Comparison of ENCODE assay signal across 1 cellular context in genomic region chr12:52069410-52070242, GRCh38.
TF ChIP-seq lines count a peak whose summit lies in the region.

A gene with protein sequence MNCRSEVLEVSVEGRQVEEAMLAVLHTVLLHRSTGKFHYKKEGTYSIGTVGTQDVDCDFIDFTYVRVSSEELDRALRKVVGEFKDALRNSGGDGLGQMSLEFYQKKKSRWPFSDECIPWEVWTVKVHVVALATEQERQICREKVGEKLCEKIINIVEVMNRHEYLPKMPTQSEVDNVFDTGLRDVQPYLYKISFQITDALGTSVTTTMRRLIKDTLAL (plus strand): TSS chr12:52069978. CDS start chr12:52073651, 3,673 bp downstream.

TF ChIP-seq in WTC11, 78 proteins besides CTCF, POLR2A, EP300 and RAD21 (continued from another document):
- TF ChIP-seq, protein P1, sequence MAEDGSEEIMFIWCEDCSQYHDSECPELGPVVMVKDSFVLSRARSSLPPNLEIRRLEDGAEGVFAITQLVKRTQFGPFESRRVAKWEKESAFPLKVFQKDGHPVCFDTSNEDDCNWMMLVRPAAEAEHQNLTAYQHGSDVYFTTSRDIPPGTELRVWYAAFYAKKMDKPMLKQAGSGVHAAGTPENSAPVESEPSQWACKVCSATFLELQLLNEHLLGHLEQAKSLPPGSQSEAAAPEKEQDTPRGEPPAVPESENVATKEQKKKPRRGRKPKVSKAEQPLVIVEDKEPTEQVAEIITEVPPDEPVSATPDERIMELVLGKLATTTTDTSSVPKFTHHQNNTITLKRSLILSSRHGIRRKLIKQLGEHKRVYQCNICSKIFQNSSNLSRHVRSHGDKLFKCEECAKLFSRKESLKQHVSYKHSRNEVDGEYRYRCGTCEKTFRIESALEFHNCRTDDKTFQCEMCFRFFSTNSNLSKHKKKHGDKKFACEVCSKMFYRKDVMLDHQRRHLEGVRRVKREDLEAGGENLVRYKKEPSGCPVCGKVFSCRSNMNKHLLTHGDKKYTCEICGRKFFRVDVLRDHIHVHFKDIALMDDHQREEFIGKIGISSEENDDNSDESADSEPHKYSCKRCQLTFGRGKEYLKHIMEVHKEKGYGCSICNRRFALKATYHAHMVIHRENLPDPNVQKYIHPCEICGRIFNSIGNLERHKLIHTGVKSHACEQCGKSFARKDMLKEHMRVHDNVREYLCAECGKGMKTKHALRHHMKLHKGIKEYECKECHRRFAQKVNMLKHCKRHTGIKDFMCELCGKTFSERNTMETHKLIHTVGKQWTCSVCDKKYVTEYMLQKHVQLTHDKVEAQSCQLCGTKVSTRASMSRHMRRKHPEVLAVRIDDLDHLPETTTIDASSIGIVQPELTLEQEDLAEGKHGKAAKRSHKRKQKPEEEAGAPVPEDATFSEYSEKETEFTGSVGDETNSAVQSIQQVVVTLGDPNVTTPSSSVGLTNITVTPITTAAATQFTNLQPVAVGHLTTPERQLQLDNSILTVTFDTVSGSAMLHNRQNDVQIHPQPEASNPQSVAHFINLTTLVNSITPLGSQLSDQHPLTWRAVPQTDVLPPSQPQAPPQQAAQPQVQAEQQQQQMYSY (CRISPR knock-in tag; IDR thresholded peaks at IDR 0.05) = no peak
- TF ChIP-seq SMAD4 (CRISPR knock-in tag; IDR thresholded peaks at IDR 0.05) = no peak
- no peak for TF ChIP-seq MLX (CRISPR knock-in tag; IDR thresholded peaks at IDR 0.05)
- TF ChIP-seq, protein P2, sequence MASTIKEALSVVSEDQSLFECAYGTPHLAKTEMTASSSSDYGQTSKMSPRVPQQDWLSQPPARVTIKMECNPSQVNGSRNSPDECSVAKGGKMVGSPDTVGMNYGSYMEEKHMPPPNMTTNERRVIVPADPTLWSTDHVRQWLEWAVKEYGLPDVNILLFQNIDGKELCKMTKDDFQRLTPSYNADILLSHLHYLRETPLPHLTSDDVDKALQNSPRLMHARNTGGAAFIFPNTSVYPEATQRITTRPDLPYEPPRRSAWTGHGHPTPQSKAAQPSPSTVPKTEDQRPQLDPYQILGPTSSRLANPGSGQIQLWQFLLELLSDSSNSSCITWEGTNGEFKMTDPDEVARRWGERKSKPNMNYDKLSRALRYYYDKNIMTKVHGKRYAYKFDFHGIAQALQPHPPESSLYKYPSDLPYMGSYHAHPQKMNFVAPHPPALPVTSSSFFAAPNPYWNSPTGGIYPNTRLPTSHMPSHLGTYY (CRISPR knock-in tag; IDR thresholded peaks at IDR 0.05) = no peak
- no peak for TF ChIP-seq FOXJ3 (CRISPR knock-in tag; IDR thresholded peaks at IDR 0.05; ENCODE audit: borderline replicate concordance)
- 0 out of 2 replicates have a peak, but pooled peaks have one; percentile 19 for TF ChIP-seq NFATC4 (CRISPR knock-in tag; IDR thresholded peaks at IDR 0.05)
- no peak for TF ChIP-seq ZNF671 (CRISPR knock-in tag; IDR thresholded peaks at IDR 0.05)
- TF ChIP-seq, protein P3, sequence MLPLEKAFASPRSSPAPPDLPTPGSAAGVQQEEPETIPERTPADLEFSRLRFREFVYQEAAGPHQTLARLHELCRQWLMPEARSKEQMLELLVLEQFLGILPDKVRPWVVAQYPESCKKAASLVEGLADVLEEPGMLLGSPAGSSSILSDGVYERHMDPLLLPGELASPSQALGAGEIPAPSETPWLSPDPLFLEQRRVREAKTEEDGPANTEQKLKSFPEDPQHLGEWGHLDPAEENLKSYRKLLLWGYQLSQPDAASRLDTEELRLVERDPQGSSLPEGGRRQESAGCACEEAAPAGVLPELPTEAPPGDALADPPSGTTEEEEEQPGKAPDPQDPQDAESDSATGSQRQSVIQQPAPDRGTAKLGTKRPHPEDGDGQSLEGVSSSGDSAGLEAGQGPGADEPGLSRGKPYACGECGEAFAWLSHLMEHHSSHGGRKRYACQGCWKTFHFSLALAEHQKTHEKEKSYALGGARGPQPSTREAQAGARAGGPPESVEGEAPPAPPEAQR (CRISPR knock-in tag; IDR thresholded peaks at IDR 0.05) = no peak
- no peak for TF ChIP-seq OVOL2 (CRISPR knock-in tag; IDR thresholded peaks at IDR 0.05; ENCODE audit: borderline replicate concordance)
- TF ChIP-seq JUN (CRISPR knock-in tag; IDR thresholded peaks at IDR 0.05) = no peak
- no peak for TF ChIP-seq ATF1 (CRISPR knock-in tag; IDR thresholded peaks at IDR 0.05)
- TF ChIP-seq, protein P4, sequence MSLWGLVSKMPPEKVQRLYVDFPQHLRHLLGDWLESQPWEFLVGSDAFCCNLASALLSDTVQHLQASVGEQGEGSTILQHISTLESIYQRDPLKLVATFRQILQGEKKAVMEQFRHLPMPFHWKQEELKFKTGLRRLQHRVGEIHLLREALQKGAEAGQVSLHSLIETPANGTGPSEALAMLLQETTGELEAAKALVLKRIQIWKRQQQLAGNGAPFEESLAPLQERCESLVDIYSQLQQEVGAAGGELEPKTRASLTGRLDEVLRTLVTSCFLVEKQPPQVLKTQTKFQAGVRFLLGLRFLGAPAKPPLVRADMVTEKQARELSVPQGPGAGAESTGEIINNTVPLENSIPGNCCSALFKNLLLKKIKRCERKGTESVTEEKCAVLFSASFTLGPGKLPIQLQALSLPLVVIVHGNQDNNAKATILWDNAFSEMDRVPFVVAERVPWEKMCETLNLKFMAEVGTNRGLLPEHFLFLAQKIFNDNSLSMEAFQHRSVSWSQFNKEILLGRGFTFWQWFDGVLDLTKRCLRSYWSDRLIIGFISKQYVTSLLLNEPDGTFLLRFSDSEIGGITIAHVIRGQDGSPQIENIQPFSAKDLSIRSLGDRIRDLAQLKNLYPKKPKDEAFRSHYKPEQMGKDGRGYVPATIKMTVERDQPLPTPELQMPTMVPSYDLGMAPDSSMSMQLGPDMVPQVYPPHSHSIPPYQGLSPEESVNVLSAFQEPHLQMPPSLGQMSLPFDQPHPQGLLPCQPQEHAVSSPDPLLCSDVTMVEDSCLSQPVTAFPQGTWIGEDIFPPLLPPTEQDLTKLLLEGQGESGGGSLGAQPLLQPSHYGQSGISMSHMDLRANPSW (CRISPR knock-in tag; conservative IDR thresholded peaks at IDR 0.05; ENCODE audit: low read depth) = no peak
- 0 out of 2 replicates have a peak, but pooled peaks have one; percentile 19 for TF ChIP-seq NR1H2 (CRISPR knock-in tag; IDR thresholded peaks at IDR 0.05)
- TF ChIP-seq ELF4 (CRISPR knock-in tag; IDR thresholded peaks at IDR 0.05; ENCODE audit: low read depth) = no peak
- TF ChIP-seq NR3C1 (CRISPR knock-in tag; conservative IDR thresholded peaks at IDR 0.05; ENCODE audit: low read depth) = no peak
- no peak for TF ChIP-seq ZNF121 (CRISPR knock-in tag; IDR thresholded peaks at IDR 0.05)
- TF ChIP-seq NR2C2 (CRISPR knock-in tag; IDR thresholded peaks at IDR 0.05) = no peak
- TF ChIP-seq, protein P5, sequence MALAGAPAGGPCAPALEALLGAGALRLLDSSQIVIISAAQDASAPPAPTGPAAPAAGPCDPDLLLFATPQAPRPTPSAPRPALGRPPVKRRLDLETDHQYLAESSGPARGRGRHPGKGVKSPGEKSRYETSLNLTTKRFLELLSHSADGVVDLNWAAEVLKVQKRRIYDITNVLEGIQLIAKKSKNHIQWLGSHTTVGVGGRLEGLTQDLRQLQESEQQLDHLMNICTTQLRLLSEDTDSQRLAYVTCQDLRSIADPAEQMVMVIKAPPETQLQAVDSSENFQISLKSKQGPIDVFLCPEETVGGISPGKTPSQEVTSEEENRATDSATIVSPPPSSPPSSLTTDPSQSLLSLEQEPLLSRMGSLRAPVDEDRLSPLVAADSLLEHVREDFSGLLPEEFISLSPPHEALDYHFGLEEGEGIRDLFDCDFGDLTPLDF (CRISPR knock-in tag; IDR thresholded peaks at IDR 0.05) = no peak
- TF ChIP-seq ATF2 (CRISPR knock-in tag; IDR thresholded peaks at IDR 0.05; ENCODE audit: borderline replicate concordance, low read depth) = no peak
- TF ChIP-seq NFE2L1 (CRISPR knock-in tag; IDR thresholded peaks at IDR 0.05) = no peak
- TF ChIP-seq, protein P6, sequence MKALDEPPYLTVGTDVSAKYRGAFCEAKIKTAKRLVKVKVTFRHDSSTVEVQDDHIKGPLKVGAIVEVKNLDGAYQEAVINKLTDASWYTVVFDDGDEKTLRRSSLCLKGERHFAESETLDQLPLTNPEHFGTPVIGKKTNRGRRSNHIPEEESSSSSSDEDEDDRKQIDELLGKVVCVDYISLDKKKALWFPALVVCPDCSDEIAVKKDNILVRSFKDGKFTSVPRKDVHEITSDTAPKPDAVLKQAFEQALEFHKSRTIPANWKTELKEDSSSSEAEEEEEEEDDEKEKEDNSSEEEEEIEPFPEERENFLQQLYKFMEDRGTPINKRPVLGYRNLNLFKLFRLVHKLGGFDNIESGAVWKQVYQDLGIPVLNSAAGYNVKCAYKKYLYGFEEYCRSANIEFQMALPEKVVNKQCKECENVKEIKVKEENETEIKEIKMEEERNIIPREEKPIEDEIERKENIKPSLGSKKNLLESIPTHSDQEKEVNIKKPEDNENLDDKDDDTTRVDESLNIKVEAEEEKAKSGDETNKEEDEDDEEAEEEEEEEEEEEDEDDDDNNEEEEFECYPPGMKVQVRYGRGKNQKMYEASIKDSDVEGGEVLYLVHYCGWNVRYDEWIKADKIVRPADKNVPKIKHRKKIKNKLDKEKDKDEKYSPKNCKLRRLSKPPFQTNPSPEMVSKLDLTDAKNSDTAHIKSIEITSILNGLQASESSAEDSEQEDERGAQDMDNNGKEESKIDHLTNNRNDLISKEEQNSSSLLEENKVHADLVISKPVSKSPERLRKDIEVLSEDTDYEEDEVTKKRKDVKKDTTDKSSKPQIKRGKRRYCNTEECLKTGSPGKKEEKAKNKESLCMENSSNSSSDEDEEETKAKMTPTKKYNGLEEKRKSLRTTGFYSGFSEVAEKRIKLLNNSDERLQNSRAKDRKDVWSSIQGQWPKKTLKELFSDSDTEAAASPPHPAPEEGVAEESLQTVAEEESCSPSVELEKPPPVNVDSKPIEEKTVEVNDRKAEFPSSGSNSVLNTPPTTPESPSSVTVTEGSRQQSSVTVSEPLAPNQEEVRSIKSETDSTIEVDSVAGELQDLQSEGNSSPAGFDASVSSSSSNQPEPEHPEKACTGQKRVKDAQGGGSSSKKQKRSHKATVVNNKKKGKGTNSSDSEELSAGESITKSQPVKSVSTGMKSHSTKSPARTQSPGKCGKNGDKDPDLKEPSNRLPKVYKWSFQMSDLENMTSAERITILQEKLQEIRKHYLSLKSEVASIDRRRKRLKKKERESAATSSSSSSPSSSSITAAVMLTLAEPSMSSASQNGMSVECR (CRISPR knock-in tag; IDR thresholded peaks at IDR 0.05; ENCODE audit: borderline replicate concordance) = no peak
- no peak for TF ChIP-seq ETV6 (CRISPR knock-in tag; IDR thresholded peaks at IDR 0.05)
- TF ChIP-seq, protein P7, sequence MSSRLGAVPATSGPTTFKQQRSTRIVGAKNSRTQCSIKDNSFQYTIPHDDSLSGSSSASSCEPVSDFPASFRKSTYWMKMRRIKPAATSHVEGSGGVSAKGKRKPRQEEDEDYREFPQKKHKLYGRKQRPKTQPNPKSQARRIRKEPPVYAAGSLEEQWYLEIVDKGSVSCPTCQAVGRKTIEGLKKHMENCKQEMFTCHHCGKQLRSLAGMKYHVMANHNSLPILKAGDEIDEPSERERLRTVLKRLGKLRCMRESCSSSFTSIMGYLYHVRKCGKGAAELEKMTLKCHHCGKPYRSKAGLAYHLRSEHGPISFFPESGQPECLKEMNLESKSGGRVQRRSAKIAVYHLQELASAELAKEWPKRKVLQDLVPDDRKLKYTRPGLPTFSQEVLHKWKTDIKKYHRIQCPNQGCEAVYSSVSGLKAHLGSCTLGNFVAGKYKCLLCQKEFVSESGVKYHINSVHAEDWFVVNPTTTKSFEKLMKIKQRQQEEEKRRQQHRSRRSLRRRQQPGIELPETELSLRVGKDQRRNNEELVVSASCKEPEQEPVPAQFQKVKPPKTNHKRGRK (CRISPR knock-in tag; IDR thresholded peaks at IDR 0.05; ENCODE audit: borderline replicate concordance) = no peak
- TF ChIP-seq ZNF263 (CRISPR knock-in tag; IDR thresholded peaks at IDR 0.05; ENCODE audit: low read depth) = no peak
- TF ChIP-seq ZNF219 (CRISPR knock-in tag; IDR thresholded peaks at IDR 0.05; ENCODE audit: borderline replicate concordance) = no peak
- TF ChIP-seq, protein P8, sequence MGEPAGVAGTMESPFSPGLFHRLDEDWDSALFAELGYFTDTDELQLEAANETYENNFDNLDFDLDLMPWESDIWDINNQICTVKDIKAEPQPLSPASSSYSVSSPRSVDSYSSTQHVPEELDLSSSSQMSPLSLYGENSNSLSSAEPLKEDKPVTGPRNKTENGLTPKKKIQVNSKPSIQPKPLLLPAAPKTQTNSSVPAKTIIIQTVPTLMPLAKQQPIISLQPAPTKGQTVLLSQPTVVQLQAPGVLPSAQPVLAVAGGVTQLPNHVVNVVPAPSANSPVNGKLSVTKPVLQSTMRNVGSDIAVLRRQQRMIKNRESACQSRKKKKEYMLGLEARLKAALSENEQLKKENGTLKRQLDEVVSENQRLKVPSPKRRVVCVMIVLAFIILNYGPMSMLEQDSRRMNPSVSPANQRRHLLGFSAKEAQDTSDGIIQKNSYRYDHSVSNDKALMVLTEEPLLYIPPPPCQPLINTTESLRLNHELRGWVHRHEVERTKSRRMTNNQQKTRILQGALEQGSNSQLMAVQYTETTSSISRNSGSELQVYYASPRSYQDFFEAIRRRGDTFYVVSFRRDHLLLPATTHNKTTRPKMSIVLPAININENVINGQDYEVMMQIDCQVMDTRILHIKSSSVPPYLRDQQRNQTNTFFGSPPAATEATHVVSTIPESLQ (CRISPR knock-in tag; IDR thresholded peaks at IDR 0.05) = no peak
- TF ChIP-seq, protein P9, sequence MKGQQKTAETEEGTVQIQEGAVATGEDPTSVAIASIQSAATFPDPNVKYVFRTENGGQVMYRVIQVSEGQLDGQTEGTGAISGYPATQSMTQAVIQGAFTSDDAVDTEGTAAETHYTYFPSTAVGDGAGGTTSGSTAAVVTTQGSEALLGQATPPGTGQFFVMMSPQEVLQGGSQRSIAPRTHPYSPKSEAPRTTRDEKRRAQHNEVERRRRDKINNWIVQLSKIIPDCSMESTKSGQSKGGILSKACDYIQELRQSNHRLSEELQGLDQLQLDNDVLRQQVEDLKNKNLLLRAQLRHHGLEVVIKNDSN (CRISPR knock-in tag; IDR thresholded peaks at IDR 0.05) = peak; percentile 23; the same call in 1 of the 2 replicates
- peak; percentile 28; the same call in 1 of the 2 replicates for TF ChIP-seq CREM (CRISPR knock-in tag; IDR thresholded peaks at IDR 0.05)
TF ChIP-seq in WTC11: peak in this region for 16.
